1 cellular context compared by ENCODE assay signal in genomic region chr7:471866-472639, GRCh38.
TF ChIP-seq lines count a peak whose summit lies in the region.

No MANE protein-coding gene starts in this region.

TF ChIP-seq in liver, 16 proteins besides CTCF, POLR2A, EP300 and RAD21 (continued from another document):
- TF ChIP-seq REST (IDR thresholded peaks at IDR 0.05) (no peak), GABPA (IDR thresholded peaks at IDR 0.05 in 1 of 2, conservative IDR thresholded peaks at IDR 0.05 in 1 of 2) (no peak), HNF4G (IDR thresholded peaks at IDR 0.05) (no peak), ATF3 (IDR thresholded peaks at IDR 0.05) (no peak), YY1 (IDR thresholded peaks at IDR 0.05) (no peak), FOXA2 (IDR thresholded peaks at IDR 0.05) (no peak), RXRA (IDR thresholded peaks at IDR 0.05) (peak in 1 of 2 donors; percentile 28), JUND (IDR thresholded peaks at IDR 0.05) (no peak), MAX (IDR thresholded peaks at IDR 0.05) (no peak), FOXA1 (IDR thresholded peaks at IDR 0.05) (no peak), NR2F2 (IDR thresholded peaks at IDR 0.05) (peak; percentile 71), TAF1 (conservative IDR thresholded peaks at IDR 0.05) (no peak), EGR1 (IDR thresholded peaks at IDR 0.05; ENCODE audit: low read depth in 2 of 2) (no peak), SP1 (IDR thresholded peaks at IDR 0.05) (peak; percentile 35)
TF ChIP-seq in liver: peak in this region for 3.
